Comparison of ENCODE assay signal across 16 cellular contexts in genomic region chr2:42916394-42916793, GRCh38.
DNase-seq lines count a peak whose midpoint lies in the region; TF ChIP-seq lines count a peak whose summit lies in the region.
"Had no signal": no experiment of that assay in that cellular context is flagged by ENCODE, and none has a peak within 500 bp of the region (broad histone marks: within the 10 kb centered on the region; RNA-seq: fewer than 3 reads in every experiment).

No MANE protein-coding gene starts in this region.

- 56% methylated on average over 6 of the region's 6 CpGs for WGBS in smooth muscle cell (ENCODE audit: low lambda C conversion rate)

- TF ChIP-seq CTCF in CD14-positive monocyte (IDR thresholded peaks at IDR 0.05), result no peak
- no peak for TF ChIP-seq CTCF in WERI-Rb-1 (IDR thresholded peaks at IDR 0.05; ENCODE audit: low read depth, low read length)
- no peak for TF ChIP-seq CTCF in nephron (IDR thresholded peaks at IDR 0.05; ENCODE audit: unreplicated experiment in 3 of 3)
- TF ChIP-seq CTCF in smooth muscle cell (IDR thresholded peaks at IDR 0.05; ENCODE audit: borderline replicate concordance, insufficient read depth, poor library complexity, severe bottlenecking), result no peak

- H3F3A ChIP-seq in smooth muscle cell (ENCODE audit: low read depth), result peaks cover 6% of the 10 kb centered on the region

- no peaks in the 10 kb centered on the region for H4K20me1 ChIP-seq in smooth muscle cell (ENCODE audit: low read depth)
- H4K20me1 ChIP-seq: BLaER1 treated with 17β-estradiol and CSF1 and Interleukin-3, amounts not matched to agents 10 nM and 100 nM had no signal

- intact Hi-C loops in CD14-positive monocyte (cut with micrococcal nuclease), result no loop called here

- H3K27me3 Mint-ChIP-seq in CD14-positive monocyte (ENCODE audit: low read depth in 3 of 3), result peaks cover 0 to 6% (median 4%) of the 10 kb centered on the region in 3 donors
- H3K27me3 Mint-ChIP-seq in nephron (ENCODE audit: low read depth), result peaks cover 6% of the 10 kb centered on the region

- peaks cover 2% of the 10 kb centered on the region for H3K9me3 ChIP-seq in WERI-Rb-1 (ENCODE audit: severe bottlenecking)
- no peaks in the 10 kb centered on the region for H3K9me3 ChIP-seq in smooth muscle cell (replicated peaks; ENCODE audit: low read depth)

- no peak overlapping the region for H3K9ac ChIP-seq in smooth muscle cell (ENCODE audit: low read depth)
- H3K9ac ChIP-seq: BLaER1 treated with 17β-estradiol and CSF1 and Interleukin-3, amounts not matched to agents 10 nM and 100 nM had no signal

- no peaks in the 10 kb centered on the region for H3K79me2 ChIP-seq in smooth muscle cell (ENCODE audit: low read depth)

- peaks cover 0 to 2% (median 0%) of the 10 kb centered on the region in 7 donors for H3K9me3 Mint-ChIP-seq in CD14-positive monocyte
- no peaks in the 10 kb centered on the region for H3K9me3 Mint-ChIP-seq in nephron

- H3K27me3 ChIP-seq in WERI-Rb-1 (ENCODE audit: insufficient read depth, low read depth, severe bottlenecking) (no peaks in the 10 kb centered on the region), smooth muscle cell (ENCODE audit: low read depth) (no peaks in the 10 kb centered on the region)
- H3K27me3 ChIP-seq: BLaER1 treated with 17β-estradiol and CSF1 and Interleukin-3, amounts not matched to agents 10 nM and 100 nM had no signal

- H3K36me3 Mint-ChIP-seq in CD14-positive monocyte (no peaks in the 10 kb centered on the region), nephron (ENCODE audit: low read depth) (no peaks in the 10 kb centered on the region)

- H3K36me3 ChIP-seq in WERI-Rb-1 (no peaks in the 10 kb centered on the region), smooth muscle cell (ENCODE audit: low read depth) (no peaks in the 10 kb centered on the region)
- H3K36me3 ChIP-seq: BLaER1 treated with 17β-estradiol and CSF1 and Interleukin-3, amounts not matched to agents 10 nM and 100 nM had no signal

- peak; percentile 16 for DNase-seq in CD14-positive monocyte (ENCODE audit: low spot score)
- DNase-seq in WERI-Rb-1, result no peak
- no peak for DNase-seq in smooth muscle cell (lab: John Stamatoyannopoulos, UW; ENCODE audit: unreplicated experiment)
- no peak for DNase-seq in SW480 (ENCODE audit: low spot score)
- DNase-seq in activated CD4-positive, alpha-beta T cell treated with anti-CD3 and anti-CD28 coated beads for 4 hours, result no peak
- no peak for DNase-seq in NCI-H524 (lab: John Stamatoyannopoulos, UW)
- DNase-seq: DND-41, Karpas-422, NCI-H1417 treated with DMSO at 0.1 percent for 48 hours, NCI-H187 treated with DMSO at 0.1 percent for 48 hours, NCI-H345, NCI-H526, PC-3, RPMI8226 had no signal

- peaks cover 18% of the 10 kb centered on the region for H3K4me1 Mint-ChIP-seq in CD14-positive monocyte
- H3K4me1 Mint-ChIP-seq in nephron, result peaks cover 50% of the 10 kb centered on the region

- peaks cover 19% of the 10 kb centered on the region for H3K4me1 ChIP-seq in smooth muscle cell (ENCODE audit: low read depth)

- H3K4me3 Mint-ChIP-seq in CD14-positive monocyte, result no peak overlapping the region
- H3K4me3 Mint-ChIP-seq in nephron, result no peak overlapping the region

- peak overlapping the region; percentile 66 for H2AFZ ChIP-seq in smooth muscle cell (ENCODE audit: low read depth)

- H3K27ac Mint-ChIP-seq in CD14-positive monocyte, result no peak overlapping the region
- H3K27ac Mint-ChIP-seq in nephron, result peak overlapping the region; percentile 34 to 85 (median 76)

- H3K27ac ChIP-seq in WERI-Rb-1 (peak overlapping the region; percentile 91), smooth muscle cell (ENCODE audit: low read depth) (no peak overlapping the region)
- H3K27ac ChIP-seq: BLaER1 treated with 17β-estradiol and CSF1 and Interleukin-3, amounts not matched to agents 10 nM and 100 nM had no signal

- no peak overlapping the region for H3K4me2 ChIP-seq in smooth muscle cell
- H3K4me2 ChIP-seq: BLaER1 treated with 17β-estradiol and CSF1 and Interleukin-3, amounts not matched to agents 10 nM and 100 nM had no signal

- H3K4me3 ChIP-seq in WERI-Rb-1 (ENCODE audit: low read depth, low read length) (peak overlapping the region; percentile 33), smooth muscle cell (no peak overlapping the region)
- H3K4me3 ChIP-seq: BLaER1 treated with 17β-estradiol and CSF1 and Interleukin-3, amounts not matched to agents 10 nM and 100 nM had no signal

Comparison
In these comparisons a context has a peak if more than half of its experiments do, and no peak if none do; other contexts are left out.
1. H3K27ac Mint-ChIP-seq: peak in nephron (3 of 3); none in CD14-positive monocyte (0 of 7).